25 cellular contexts compared by ENCODE assay signal in genomic region chr17:73387746-73388577, GRCh38.
DNase-seq lines count a peak whose midpoint lies in the region; ATAC-seq and TF ChIP-seq lines count a peak whose summit lies in the region.
"Had no signal": no experiment of that assay in that cellular context is flagged by ENCODE, and none has a peak within 500 bp of the region (broad histone marks: within the 10 kb centered on the region; RNA-seq: fewer than 3 reads in every experiment).

No MANE protein-coding gene starts in this region.

- BruUV-seq in Panc1 (replicated peaks; lab: Mats Ljungman, UMichigan): no TSS peak

- no peak overlapping the region for H3K4me3 Mint-ChIP-seq in activated T-helper 1 cell treated with anti-CD3 and anti-CD28 coated beads, Interleukin-12 subunit alpha, Interleukin-12 subunit beta, Interleukin-2, Interleukin-4 antibody, amounts not matched to agents 30 ng/mL and 10 ng/mL and 1 ng/mL, durations not matched to agents 14 hours and 24 hours and 36 hours
- H3K4me3 Mint-ChIP-seq: activated CD4-positive, alpha-beta memory T cell treated with anti-CD3 and anti-CD28 coated beads for 36 hours; mesothelial cell of epicardium; neural progenitor cell; stimulated activated naive CD8-positive, alpha-beta T cell treated with anti-CD3 and anti-CD28 coated beads, Interleukin-15, amount 100 ng/mL, for 72 hours; T-helper 2 cell treated with Interferon-gamma antibody and Interleukin-4, amounts not matched to agents 5 μg/mL and 100 μg/mL, for 36 hours had no signal

- DNase-seq in EL: peak; percentile 41
- no peak for DNase-seq in Panc1 (ENCODE audit: low read depth, low spot score)
- DNase-seq in foreskin fibroblast: peak; percentile 31 to 65
- DNase-seq in sciatic nerve (ENCODE audit: low spot score): no peak
- no peak for DNase-seq in activated T-helper 1 cell treated with anti-CD3 and anti-CD28 coated beads, Interleukin-12 subunit alpha, Interleukin-12 subunit beta, Interleukin-2, Interleukin-4 antibody, amounts not matched to agents 30 ng/mL and 10 ng/mL and 1 ng/mL, durations not matched to agents 14 hours and 24 hours and 36 hours (ENCODE audit: low spot score)
- no peak for DNase-seq in NCI-H146 treated with DMSO at 0.1 percent for 48 hours (lab: John Stamatoyannopoulos, UW; ENCODE audit: unreplicated experiment)
- DNase-seq: activated CD4-positive, alpha-beta memory T cell treated with anti-CD3 and anti-CD28 coated beads for 36 hours; activated gamma-delta T cell treated with Interleukin-2 at 50 U/mL for 16 hours; amygdala; caudate nucleus; Karpas-422; NCI-H1930; NCI-H226; PC-9; small intestine; stimulated activated CD4-positive, alpha-beta T cell treated with anti-CD3 and anti-CD28 coated beads, Interleukin-4, amount 100 ng/mL, for 1 hour; stimulated activated naive CD8-positive, alpha-beta T cell treated with anti-CD3 and anti-CD28 coated beads, Interleukin-15, amount 100 ng/mL, for 72 hours; upper lobe of left lung had no signal

- no peaks in the 10 kb centered on the region for H3K36me3 Mint-ChIP-seq in activated T-helper 1 cell treated with anti-CD3 and anti-CD28 coated beads, Interleukin-12 subunit alpha, Interleukin-12 subunit beta, Interleukin-2, Interleukin-4 antibody, amounts not matched to agents 30 ng/mL and 10 ng/mL and 1 ng/mL, durations not matched to agents 14 hours and 24 hours and 36 hours (ENCODE audit: low read depth)
- H3K36me3 Mint-ChIP-seq: activated CD4-positive, alpha-beta memory T cell treated with anti-CD3 and anti-CD28 coated beads for 36 hours had no signal

- in situ Hi-C loops in Panc1 (cut with HindIII; ENCODE audit: low pct_unique_long_range_greater_than_20kb, low sequenced_read_pairs): no loop called here

- no peaks in the 10 kb centered on the region for H3K36me3 ChIP-seq in Panc1 (ENCODE audit: control insufficient read depth, insufficient read depth, low read length)
- H3K36me3 ChIP-seq: neural progenitor cell, upper lobe of left lung had no signal

- H3K9me3 ChIP-seq in Panc1 (ENCODE audit: control insufficient read depth, insufficient read depth, low read depth, low read length): no peaks in the 10 kb centered on the region
- H3K9me3 ChIP-seq: BLaER1, psoas muscle, upper lobe of left lung had no signal

- H3K9me3 Mint-ChIP-seq in activated T-helper 1 cell treated with anti-CD3 and anti-CD28 coated beads, Interleukin-12 subunit alpha, Interleukin-12 subunit beta, Interleukin-2, Interleukin-4 antibody, amounts not matched to agents 30 ng/mL and 10 ng/mL and 1 ng/mL, durations not matched to agents 14 hours and 24 hours and 36 hours: no peaks in the 10 kb centered on the region
- H3K9me3 Mint-ChIP-seq: activated CD4-positive, alpha-beta memory T cell treated with anti-CD3 and anti-CD28 coated beads for 36 hours; mesothelial cell of epicardium; neural progenitor cell; stimulated activated naive CD8-positive, alpha-beta T cell treated with anti-CD3 and anti-CD28 coated beads, Interleukin-15, amount 100 ng/mL, for 72 hours; T-helper 2 cell treated with Interferon-gamma antibody and Interleukin-4, amounts not matched to agents 5 μg/mL and 100 μg/mL, for 36 hours had no signal

- CTCF ChIA-PET in Panc1 (lab: Charles Lee): no interaction called here

- H3K27me3 Mint-ChIP-seq in activated T-helper 1 cell treated with anti-CD3 and anti-CD28 coated beads, Interleukin-12 subunit alpha, Interleukin-12 subunit beta, Interleukin-2, Interleukin-4 antibody, amounts not matched to agents 30 ng/mL and 10 ng/mL and 1 ng/mL, durations not matched to agents 14 hours and 24 hours and 36 hours (ENCODE audit: insufficient read depth): no peaks in the 10 kb centered on the region
- H3K27me3 Mint-ChIP-seq: activated CD4-positive, alpha-beta memory T cell treated with anti-CD3 and anti-CD28 coated beads for 36 hours; stimulated activated naive CD8-positive, alpha-beta T cell treated with anti-CD3 and anti-CD28 coated beads, Interleukin-15, amount 100 ng/mL, for 72 hours had no signal

- no peak overlapping the region for H3K27ac Mint-ChIP-seq in activated T-helper 1 cell treated with anti-CD3 and anti-CD28 coated beads, Interleukin-12 subunit alpha, Interleukin-12 subunit beta, Interleukin-2, Interleukin-4 antibody, amounts not matched to agents 30 ng/mL and 10 ng/mL and 1 ng/mL, durations not matched to agents 14 hours and 24 hours and 36 hours
- H3K27ac Mint-ChIP-seq: activated CD4-positive, alpha-beta memory T cell treated with anti-CD3 and anti-CD28 coated beads for 36 hours; mesothelial cell of epicardium; stimulated activated naive CD8-positive, alpha-beta T cell treated with anti-CD3 and anti-CD28 coated beads, Interleukin-15, amount 100 ng/mL, for 72 hours; T-helper 2 cell treated with Interferon-gamma antibody and Interleukin-4, amounts not matched to agents 5 μg/mL and 100 μg/mL, for 36 hours had no signal

- no peaks in the 10 kb centered on the region for H3K4me1 ChIP-seq in Panc1 (ENCODE audit: control insufficient read depth, insufficient read depth, low read length)
- H3K4me1 ChIP-seq: BLaER1, neural progenitor cell, psoas muscle, upper lobe of left lung had no signal

- no peaks in the 10 kb centered on the region for H3K27me3 ChIP-seq in Panc1 (ENCODE audit: control insufficient read depth, insufficient read depth, low read length)
- H3K27me3 ChIP-seq: BLaER1, neural progenitor cell, upper lobe of left lung had no signal

- no peaks in the 10 kb centered on the region for H3K4me1 Mint-ChIP-seq in activated T-helper 1 cell treated with anti-CD3 and anti-CD28 coated beads, Interleukin-12 subunit alpha, Interleukin-12 subunit beta, Interleukin-2, Interleukin-4 antibody, amounts not matched to agents 30 ng/mL and 10 ng/mL and 1 ng/mL, durations not matched to agents 14 hours and 24 hours and 36 hours (ENCODE audit: low read depth)
- H3K4me1 Mint-ChIP-seq: mesothelial cell of epicardium; stimulated activated naive CD8-positive, alpha-beta T cell treated with anti-CD3 and anti-CD28 coated beads, Interleukin-15, amount 100 ng/mL, for 72 hours had no signal

- no peak for TF ChIP-seq CTCF in Panc1 (IDR thresholded peaks at IDR 0.05)
- no peak for TF ChIP-seq CTCF in foreskin fibroblast (IDR thresholded peaks at IDR 0.05; ENCODE audit: low read depth, low read length)

- intact Hi-C loops in Panc1 (cut with micrococcal nuclease; ENCODE audit: unreplicated experiment) (no loop called here), sciatic nerve (cut with DNase I) (no loop called here)
- intact Hi-C loops in activated T-helper 1 cell treated with anti-CD3 and anti-CD28 coated beads, Interleukin-12 subunit alpha, Interleukin-12 subunit beta, Interleukin-2, Interleukin-4 antibody, amounts not matched to agents 30 ng/mL and 10 ng/mL and 1 ng/mL, durations not matched to agents 14 hours and 24 hours and 36 hours (cut with micrococcal nuclease): no loop called here

- H3K27ac ChIP-seq in Panc1 (ENCODE audit: low read length): no peak overlapping the region
- H3K27ac ChIP-seq: BLaER1, epithelial cell of prostate, neural progenitor cell, PC-9, psoas muscle, upper lobe of left lung had no signal

- peak; percentile 36; the same call in 1 of the 2 replicates for ATAC-seq in Panc1
- peak; percentile 33 for ATAC-seq in sciatic nerve
- no peak for ATAC-seq in GM19463 (IDR thresholded peaks at IDR 0.05; ENCODE audit: unreplicated experiment)
- ATAC-seq: psoas muscle; stimulated activated naive CD8-positive, alpha-beta T cell treated with anti-CD3 and anti-CD28 coated beads, Interleukin-15, amount 100 ng/mL, for 72 hours had no signal

- POLR2A ChIA-PET in Panc1 (lab: Charles Lee): no interaction called here

- H3K4me3 ChIP-seq in Panc1 (ENCODE audit: low read depth in 2 of 2, low read length in 2 of 2): no peak overlapping the region
- no peak overlapping the region for H3K4me3 ChIP-seq in foreskin fibroblast (ENCODE audit: low read depth in 1 of 2, low read length in 2 of 2)
- H3K4me3 ChIP-seq: BLaER1, neural progenitor cell, PC-9, psoas muscle, upper lobe of left lung had no signal

Comparison
In these comparisons a context has a peak if more than half of its experiments do, and no peak if none do; other contexts are left out.
1. DNase-seq: peak in EL (single experiment) and foreskin fibroblast (2 of 2); none in Panc1 (single experiment), sciatic nerve (single experiment), activated T-helper 1 cell treated with anti-CD3 and anti-CD28 coated beads, Interleukin-12 subunit alpha, Interleukin-12 subunit beta, Interleukin-2, Interleukin-4 antibody, amounts not matched to agents 30 ng/mL and 10 ng/mL and 1 ng/mL, durations not matched to agents 14 hours and 24 hours and 36 hours (single experiment) and NCI-H146 treated with DMSO at 0.1 percent for 48 hours (single experiment).